8 cellular contexts compared by ENCODE assay signal in genomic region chr9:91162784-91163440, GRCh38.
DNase-seq lines count a peak whose midpoint lies in the region; ATAC-seq, FAIRE-seq and TF ChIP-seq lines count a peak whose summit lies in the region.

No MANE protein-coding gene starts in this region.

- POLR2A ChIA-PET in naive thymus-derived CD8-positive, alpha-beta T cell (lab: Charles Lee): interaction anchor here (0.6 kb wide), 1 partner anchor 146 kb away, joined by 3 read pairs; no protein-coding TSS in a partner anchor

- peak; percentile 72 for DNase-seq in activated effector memory CD4-positive, alpha-beta T cell treated with anti-CD3 and anti-CD28 coated beads, Interleukin-2, amount 50 U/mL, for 16 hours
- DNase-seq in activated effector memory CD4-positive, alpha-beta T cell treated with Interleukin-2 at 50 U/mL for 16 hours: no peak
- peak; percentile 67 for DNase-seq in RCC 7860 (ENCODE audit: low spot score)
- no peak for DNase-seq in chondrocyte (ENCODE audit: low spot score)
- peak in 4 of 10 donors; percentile 11 to 46 (median 29) for DNase-seq in naive thymus-derived CD8-positive, alpha-beta T cell
- no peak for DNase-seq in 8988T

- peak overlapping the region; percentile 85 for H3K27ac Mint-ChIP-seq in chondrocyte (ENCODE audit: unreplicated experiment)
- peak overlapping the region; percentile 2 to 88 (median 54) for H3K27ac Mint-ChIP-seq in naive thymus-derived CD8-positive, alpha-beta T cell

- ATAC-seq in HG02852 (IDR thresholded peaks at IDR 0.05; ENCODE audit: unreplicated experiment) (peak; percentile 83), HG03025 (IDR thresholded peaks at IDR 0.05; ENCODE audit: low FRiP score, unreplicated experiment) (no peak)
- ATAC-seq in naive thymus-derived CD8-positive, alpha-beta T cell: peak; percentile 42 to 58

- H3K9me3 Mint-ChIP-seq in chondrocyte (ENCODE audit: low read depth): no peaks in the 10 kb centered on the region
- no peaks in the 10 kb centered on the region for H3K9me3 Mint-ChIP-seq in naive thymus-derived CD8-positive, alpha-beta T cell

- no peaks in the 10 kb centered on the region for H3K27me3 Mint-ChIP-seq in chondrocyte (ENCODE audit: low read depth)
- no peaks in the 10 kb centered on the region for H3K27me3 Mint-ChIP-seq in naive thymus-derived CD8-positive, alpha-beta T cell

- H3K4me3 Mint-ChIP-seq in chondrocyte (ENCODE audit: unreplicated experiment): no peak overlapping the region
- peak overlapping the region; percentile 5 to 88 (median 68) for H3K4me3 Mint-ChIP-seq in naive thymus-derived CD8-positive, alpha-beta T cell

- H3K4me1 Mint-ChIP-seq in chondrocyte (ENCODE audit: low read depth): peaks cover 51% of the 10 kb centered on the region
- peaks cover 24 to 45% (median 44%) of the 10 kb centered on the region in 4 donors for H3K4me1 Mint-ChIP-seq in naive thymus-derived CD8-positive, alpha-beta T cell

- peak; percentile 71 for FAIRE-seq in RCC 7860 (lab: Jason Lieb, UNC)

- no peaks in the 10 kb centered on the region for H3K36me3 Mint-ChIP-seq in chondrocyte (ENCODE audit: low read depth)
- no peaks in the 10 kb centered on the region for H3K36me3 Mint-ChIP-seq in naive thymus-derived CD8-positive, alpha-beta T cell

- no peak for TF ChIP-seq CTCF in chondrocyte (IDR thresholded peaks at IDR 0.05)

Comparison
In these comparisons a context has a peak if more than half of its experiments do, and no peak if none do; other contexts are left out.
1. DNase-seq: peak in activated effector memory CD4-positive, alpha-beta T cell treated with anti-CD3 and anti-CD28 coated beads, Interleukin-2, amount 50 U/mL, for 16 hours (single experiment) and RCC 7860 (single experiment); none in activated effector memory CD4-positive, alpha-beta T cell treated with Interleukin-2 at 50 U/mL for 16 hours (single experiment), chondrocyte (single experiment) and 8988T (single experiment).